Comparison of ENCODE assay signal across 14 cellular contexts in genomic region chr1:66352783-66353182, GRCh38.
A peak's percentile ranks its signal among the peaks of the same experiment; 100 is the strongest.
DNase-seq lines count a peak whose midpoint lies in the region; ATAC-seq, FAIRE-seq and TF ChIP-seq lines count a peak whose summit lies in the region.
"Had no signal": no experiment of that assay in that cellular context is flagged by ENCODE, and none has a peak within 500 bp of the region (broad histone marks: within the 10 kb centered on the region; RNA-seq: fewer than 3 reads in every experiment).

No MANE protein-coding gene starts in this region.

- H3K4me3 Mint-ChIP-seq in T-helper 1 cell treated with Interleukin-12 subunit alpha and Interleukin-12 subunit beta and Interleukin-4 antibody, amounts not matched to agents 30 μg/mL and 1 μg/mL, for 36 hours: peak overlapping the region; percentile 13
- H3K4me3 Mint-ChIP-seq in T-helper 17 cell: peak overlapping the region; percentile 68

- peak overlapping the region; percentile 96 for H3K27ac ChIP-seq in endothelial cell of umbilical vein (ENCODE audit: insufficient read depth, low read depth, low read length)
- H3K27ac ChIP-seq in skeletal muscle tissue (ENCODE audit: low read depth, low read length): peak overlapping the region; percentile 68
- H3K27ac ChIP-seq: hepatocyte had no signal

- FAIRE-seq in endothelial cell of umbilical vein (lab: Jason Lieb, UNC): no peak

- CTCF ChIA-PET in endothelial cell of umbilical vein (lab: Charles Lee): interaction anchor here (1.0 to 6.3 kb wide), 8 partner anchors 9 to 93 kb away, joined by 3 to 43 read pairs (median 8); no protein-coding TSS in a partner anchor

- H4K20me1 ChIP-seq in endothelial cell of umbilical vein (replicated peaks; ENCODE audit: control insufficient read depth, extremely low read depth, insufficient read depth, low read length): no peaks in the 10 kb centered on the region

- peaks cover 97% of the 10 kb centered on the region for H3K4me1 ChIP-seq in endothelial cell of umbilical vein (ENCODE audit: control insufficient read depth, extremely low read depth, insufficient read depth, low read length)
- peaks cover 48 to 55% (median 54%) of the 10 kb centered on the region in 3 donors for H3K4me1 ChIP-seq in skeletal muscle tissue (ENCODE audit: control insufficient read depth in 3 of 3, insufficient read depth in 3 of 3, low read length in 3 of 3)

- ATAC-seq in T-helper 17 cell (no peak), sciatic nerve (no peak), HG02588 (IDR thresholded peaks at IDR 0.05; ENCODE audit: unreplicated experiment) (no peak)
- ATAC-seq: Panc1 had no signal

- H2AFZ ChIP-seq in endothelial cell of umbilical vein (ENCODE audit: low read depth, low read length): no peak overlapping the region
- H2AFZ ChIP-seq: hepatocyte had no signal

- no peaks in the 10 kb centered on the region for H3K27me3 ChIP-seq in endothelial cell of umbilical vein (ENCODE audit: control insufficient read depth in 2 of 2, insufficient read depth in 2 of 2, low read length in 2 of 2)
- no peaks in the 10 kb centered on the region for H3K27me3 ChIP-seq in skeletal muscle tissue (ENCODE audit: control insufficient read depth in 3 of 3, insufficient read depth in 3 of 3, low read length in 3 of 3)
- H3K27me3 ChIP-seq: hepatocyte had no signal

- BruUV-seq in endothelial cell of umbilical vein (replicated peaks; lab: Mats Ljungman, UMichigan): TSS peak; percentile 4

- H3K36me3 ChIP-seq in endothelial cell of umbilical vein (ENCODE audit: control insufficient read depth in 2 of 2, extremely low read depth in 1 of 2, insufficient read depth in 2 of 2, low read length in 2 of 2): peaks cover 9 to 14% of the 10 kb centered on the region in 2 experiments
- H3K36me3 ChIP-seq in skeletal muscle tissue (ENCODE audit: control insufficient read depth in 3 of 3, insufficient read depth in 3 of 3, low read length in 3 of 3): peaks cover 2 to 17% (median 9%) of the 10 kb centered on the region in 3 donors

- DNase-seq in T-helper 1 cell (no peak), T-helper 17 cell (no peak), endothelial cell of umbilical vein (ENCODE audit: low read depth, low spot score) (no peak), sciatic nerve (ENCODE audit: low spot score) (no peak), DMS114 treated with DMSO at 0.1 percent for 48 hours (lab: John Stamatoyannopoulos, UW; ENCODE audit: unreplicated experiment) (no peak)
- DNase-seq: 8988T; activated gamma-delta T cell; DMS53; stimulated activated CD8-positive, alpha-beta memory T cell treated with anti-CD3 and anti-CD28 coated beads, Interleukin-4, amount 100 ng/mL, for 48 hours had no signal

- peaks cover 49% of the 10 kb centered on the region for H3K36me3 Mint-ChIP-seq in T-helper 1 cell treated with Interleukin-12 subunit alpha and Interleukin-12 subunit beta and Interleukin-4 antibody, amounts not matched to agents 30 μg/mL and 1 μg/mL, for 36 hours (ENCODE audit: low read depth)
- H3K36me3 Mint-ChIP-seq in T-helper 17 cell (ENCODE audit: low read depth): peaks cover 4% of the 10 kb centered on the region

- intact Hi-C loops in endothelial cell of umbilical vein (cut with micrococcal nuclease) (loop anchor here (5.0 kb wide), 3 partner anchors 210 to 930 kb away; partner anchors contain the start of genes LEPR and LEPROT), sciatic nerve (cut with DNase I) (no loop called here)

- H3K79me2 ChIP-seq in endothelial cell of umbilical vein (ENCODE audit: control insufficient read depth, insufficient read depth, low read length): peaks cover 91% of the 10 kb centered on the region
- H3K79me2 ChIP-seq: hepatocyte had no signal

- dilution Hi-C loops in endothelial cell of umbilical vein (cut with MboI; ENCODE audit: extremely low pct_ligation_motif_present, low sequenced_read_pairs): no loop called here

- peaks cover 84% of the 10 kb centered on the region for H3K4me1 Mint-ChIP-seq in T-helper 1 cell treated with Interleukin-12 subunit alpha and Interleukin-12 subunit beta and Interleukin-4 antibody, amounts not matched to agents 30 μg/mL and 1 μg/mL, for 36 hours (ENCODE audit: low read depth)
- H3K4me1 Mint-ChIP-seq in T-helper 17 cell: peaks cover 65% of the 10 kb centered on the region

- H3K27me3 Mint-ChIP-seq in T-helper 1 cell treated with Interleukin-12 subunit alpha and Interleukin-12 subunit beta and Interleukin-4 antibody, amounts not matched to agents 30 μg/mL and 1 μg/mL, for 36 hours (ENCODE audit: low read depth): no peaks in the 10 kb centered on the region
- no peaks in the 10 kb centered on the region for H3K27me3 Mint-ChIP-seq in T-helper 17 cell

- H3K9me1 ChIP-seq in endothelial cell of umbilical vein (replicated peaks; ENCODE audit: control insufficient read depth, extremely low read depth, insufficient read depth, low read length): no peaks in the 10 kb centered on the region

- no peak for TF ChIP-seq POLR2A in endothelial cell of umbilical vein (IDR thresholded peaks at IDR 0.05; ENCODE audit: low read depth, low read length)

- H3K9me3 Mint-ChIP-seq in T-helper 1 cell treated with Interleukin-12 subunit alpha and Interleukin-12 subunit beta and Interleukin-4 antibody, amounts not matched to agents 30 μg/mL and 1 μg/mL, for 36 hours: peaks cover 3% of the 10 kb centered on the region

- H3K4me2 ChIP-seq in endothelial cell of umbilical vein (ENCODE audit: insufficient read depth, low read length): peak overlapping the region; percentile 90
- H3K4me2 ChIP-seq: hepatocyte had no signal

- H3K9me3 ChIP-seq in T-helper 17 cell (ENCODE audit: control insufficient read depth, low read length, poor library complexity, severe bottlenecking) (no peaks in the 10 kb centered on the region), endothelial cell of umbilical vein (replicated peaks; ENCODE audit: control insufficient read depth, insufficient read depth, low read length) (no peaks in the 10 kb centered on the region), skeletal muscle tissue (ENCODE audit: control insufficient read depth in 3 of 3, low read length in 3 of 3) (no peaks in the 10 kb centered on the region)

- no peak for TF ChIP-seq CTCF in endothelial cell of umbilical vein (IDR thresholded peaks at IDR 0.05; ENCODE audit: extremely low read depth in 1 of 2, insufficient read depth in 1 of 2, low read depth in 1 of 2, low read length in 2 of 2)

- POLR2A ChIA-PET in endothelial cell of umbilical vein (lab: Charles Lee): interaction anchor here (0.9 to 2.5 kb wide), 4 partner anchors 17 to 85 kb away, joined by 3 to 8 read pairs (median 3); no protein-coding TSS in a partner anchor

- peak overlapping the region; percentile 70 for H3K9ac ChIP-seq in endothelial cell of umbilical vein (replicated peaks; ENCODE audit: extremely low read depth, insufficient read depth, low read length)
- no peak overlapping the region for H3K9ac ChIP-seq in skeletal muscle tissue (ENCODE audit: low read depth in 1 of 3, low read length in 3 of 3)

- H3K4me3 ChIP-seq in endothelial cell of umbilical vein (replicated peaks in 1 of 3; ENCODE audit: insufficient read depth in 1 of 3, low read depth in 1 of 3, low read length in 3 of 3) (no peak overlapping the region), skeletal muscle tissue (ENCODE audit: low read length in 3 of 3) (no peak overlapping the region)
- H3K4me3 ChIP-seq: hepatocyte had no signal

- H3K27ac Mint-ChIP-seq in T-helper 1 cell treated with Interleukin-12 subunit alpha and Interleukin-12 subunit beta and Interleukin-4 antibody, amounts not matched to agents 30 μg/mL and 1 μg/mL, for 36 hours: peak overlapping the region; percentile 43
- peak overlapping the region; percentile 94 for H3K27ac Mint-ChIP-seq in T-helper 17 cell

TF ChIP-seq in endothelial cell of umbilical vein, 7 proteins besides CTCF, POLR2A, EP300 and RAD21:
- TF ChIP-seq JUN (IDR thresholded peaks at IDR 0.05; ENCODE audit: borderline replicate concordance, insufficient read depth, insufficient read length, low read depth) (no peak), MYC (IDR thresholded peaks at IDR 0.05; ENCODE audit: low read depth, low read length) (no peak), POLR2AphosphoS5 (IDR thresholded peaks at IDR 0.05; ENCODE audit: insufficient read depth, low read depth, low read length) (no peak), MAX (IDR thresholded peaks at IDR 0.05; ENCODE audit: insufficient read depth, insufficient read length) (no peak), FOS (IDR thresholded peaks at IDR 0.05; ENCODE audit: borderline replicate concordance, insufficient read depth, low read length) (no peak), GATA2 (IDR thresholded peaks at IDR 0.05; ENCODE audit: insufficient read depth, insufficient read length, low read depth, low read length) (no peak), EZH2 (IDR thresholded peaks at IDR 0.05; ENCODE audit: borderline replicate concordance, low read depth, low read length, severe bottlenecking) (no peak)
